28 cellular contexts compared by ENCODE assay signal in the genomic region with DNA sequence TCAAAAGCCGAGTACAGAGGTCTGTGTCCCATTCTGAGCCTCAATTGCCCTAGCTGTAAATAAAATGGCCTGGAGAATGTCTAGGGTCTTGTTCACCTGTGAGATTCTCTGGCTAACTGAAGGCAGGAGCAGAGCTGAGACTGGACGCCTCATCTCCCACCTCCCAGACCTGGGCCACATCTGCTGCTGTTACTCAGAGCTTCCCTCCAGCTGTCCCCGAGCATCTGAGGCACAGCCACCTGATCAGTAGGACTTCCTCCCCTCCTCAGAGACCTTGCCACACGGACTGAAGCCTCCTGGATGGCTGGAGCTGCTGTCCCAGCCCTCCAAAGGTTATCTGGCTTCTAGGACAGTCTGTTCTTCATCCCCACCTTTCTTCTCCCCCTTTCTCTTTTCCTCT.
"Had no signal": no experiment of that assay in that cellular context is flagged by ENCODE, and none has a peak within 500 bp of the region (broad histone marks: within the 10 kb centered on the region; RNA-seq: fewer than 3 reads in every experiment).

No MANE protein-coding gene starts in this region.

- H3K36me3 Mint-ChIP-seq: naive B cell; naive thymus-derived CD8-positive, alpha-beta T cell; natural killer cell treated with Interleukin-12 subunit alpha and Interleukin-12 subunit beta and Interleukin-15 and Interleukin-18, amount 100 ng/mL, for 72 hours; stimulated activated effector memory CD8-positive, alpha-beta T cell treated with anti-CD3 and anti-CD28 coated beads, Interleukin-12 subunit alpha, Interleukin-12 subunit beta, amount 100 ng/mL, for 72 hours; stimulated activated naive B cell treated with anti-CD40 and anti-IgM and Interleukin-4, amounts not matched to agents 10 μg/mL and 1 μg/mL and 100 μg/mL, for 72 hours; type B pancreatic cell had no signal

- H3K4me3 ChIP-seq: ovary, psoas muscle, right lobe of liver, sigmoid colon, stomach, tibial artery, transverse colon, upper lobe of right lung, uterus had no signal

- H3K4me1 Mint-ChIP-seq: naive B cell; naive thymus-derived CD8-positive, alpha-beta T cell; neural crest cell; stimulated activated effector memory CD8-positive, alpha-beta T cell treated with anti-CD3 and anti-CD28 coated beads, Interleukin-12 subunit alpha, Interleukin-12 subunit beta, amount 100 ng/mL, for 72 hours; stimulated activated naive B cell treated with anti-CD40 and anti-IgM and Interleukin-4, amounts not matched to agents 10 μg/mL and 1 μg/mL and 100 μg/mL, for 72 hours had no signal

- H2AFZ ChIP-seq: parathyroid adenoma had no signal

- ATAC-seq: naive thymus-derived CD8-positive, alpha-beta T cell; natural killer cell treated with Interleukin-12 subunit alpha and Interleukin-12 subunit beta and Interleukin-15 and Interleukin-18, amount 100 ng/mL, for 72 hours; psoas muscle; right cardiac atrium; right lobe of liver; stimulated activated effector memory CD8-positive, alpha-beta T cell treated with anti-CD3 and anti-CD28 coated beads, Interleukin-12 subunit alpha, Interleukin-12 subunit beta, amount 100 ng/mL, for 72 hours; stimulated activated naive B cell treated with anti-CD40 and anti-IgM and Interleukin-4, amounts not matched to agents 10 μg/mL and 1 μg/mL and 100 μg/mL, for 72 hours; upper lobe of right lung had no signal

- DNase-seq: naive B cell; naive thymus-derived CD8-positive, alpha-beta T cell; nephron progenitor cell; occipital lobe; ovary; posterior cingulate gyrus; right cardiac atrium; right lobe of liver; sigmoid colon; small intestine; stimulated activated CD4-positive, alpha-beta T cell treated with anti-CD3 and anti-CD28 coated beads, Interleukin-15, amount 100 ng/mL, for 24 hours; stimulated activated CD4-positive, alpha-beta T cell treated with anti-CD3 and anti-CD28 coated beads, Interleukin-2, amount 100 ng/mL, for 24 hours; stimulated activated CD4-positive, alpha-beta T cell treated with anti-CD3 and anti-CD28 coated beads, Interleukin-2, amount 100 ng/mL, for 48 hours; stimulated activated CD4-positive, alpha-beta T cell treated with anti-CD3 and anti-CD28 coated beads, Interleukin-4, amount 100 ng/mL, for 24 hours; stimulated activated naive B cell treated with anti-CD40 and anti-IgM and Interleukin-4, amounts not matched to agents 10 μg/mL and 1 μg/mL and 100 μg/mL, for 72 hours; stimulated activated naive CD4-positive, alpha-beta T cell treated with Interleukin-2 at 50 U/mL for 16 hours; stomach; tibial artery; transverse colon; upper lobe of right lung; uterus had no signal

- H3K4me1 ChIP-seq: parathyroid adenoma, psoas muscle, upper lobe of right lung, uterus had no signal

- H3K9me3 ChIP-seq: ovary, psoas muscle, right lobe of liver, sigmoid colon, stomach, tibial artery, transverse colon, upper lobe of right lung, uterus had no signal

- H3K27me3 ChIP-seq: ovary, right lobe of liver, upper lobe of right lung, uterus had no signal

- H3K9me3 Mint-ChIP-seq: naive thymus-derived CD8-positive, alpha-beta T cell; natural killer cell treated with Interleukin-12 subunit alpha and Interleukin-12 subunit beta and Interleukin-15 and Interleukin-18, amount 100 ng/mL, for 72 hours; nephron progenitor cell; neural crest cell; stimulated activated effector memory CD8-positive, alpha-beta T cell treated with anti-CD3 and anti-CD28 coated beads, Interleukin-12 subunit alpha, Interleukin-12 subunit beta, amount 100 ng/mL, for 72 hours; stimulated activated naive B cell treated with anti-CD40 and anti-IgM and Interleukin-4, amounts not matched to agents 10 μg/mL and 1 μg/mL and 100 μg/mL, for 72 hours; type B pancreatic cell had no signal

- H3K27ac ChIP-seq: ovary, parathyroid adenoma, psoas muscle, right lobe of liver, sigmoid colon, stomach, tibial artery, transverse colon, upper lobe of right lung, uterus had no signal

- H3K4me3 Mint-ChIP-seq: naive B cell; naive thymus-derived CD8-positive, alpha-beta T cell; natural killer cell treated with Interleukin-12 subunit alpha and Interleukin-12 subunit beta and Interleukin-15 and Interleukin-18, amount 100 ng/mL, for 72 hours; nephron progenitor cell; neural crest cell; stimulated activated effector memory CD8-positive, alpha-beta T cell treated with anti-CD3 and anti-CD28 coated beads, Interleukin-12 subunit alpha, Interleukin-12 subunit beta, amount 100 ng/mL, for 72 hours; stimulated activated naive B cell treated with anti-CD40 and anti-IgM and Interleukin-4, amounts not matched to agents 10 μg/mL and 1 μg/mL and 100 μg/mL, for 72 hours; type B pancreatic cell had no signal

- H3K27ac Mint-ChIP-seq: natural killer cell treated with Interleukin-12 subunit alpha and Interleukin-12 subunit beta and Interleukin-15 and Interleukin-18, amount 100 ng/mL, for 72 hours; nephron progenitor cell; progenitor cell of endocrine pancreas; stimulated activated effector memory CD8-positive, alpha-beta T cell treated with anti-CD3 and anti-CD28 coated beads, Interleukin-12 subunit alpha, Interleukin-12 subunit beta, amount 100 ng/mL, for 72 hours; stimulated activated naive B cell treated with anti-CD40 and anti-IgM and Interleukin-4, amounts not matched to agents 10 μg/mL and 1 μg/mL and 100 μg/mL, for 72 hours; type B pancreatic cell had no signal

- H3K9ac ChIP-seq: parathyroid adenoma had no signal

- H3K27me3 Mint-ChIP-seq: stimulated activated naive B cell treated with anti-CD40 and anti-IgM and Interleukin-4, amounts not matched to agents 10 μg/mL and 1 μg/mL and 100 μg/mL, for 72 hours had no signal

- H3K36me3 ChIP-seq: ovary, right lobe of liver, sigmoid colon, stomach, tibial artery, transverse colon, upper lobe of right lung, uterus had no signal
